17 cellular contexts compared by ENCODE assay signal in genomic region chr1:204621391-204621790, GRCh38.
DNase-seq lines count a peak whose midpoint lies in the region; ATAC-seq, FAIRE-seq and TF ChIP-seq lines count a peak whose summit lies in the region.
"Had no signal": no experiment of that assay in that cellular context is flagged by ENCODE, and none has a peak within 500 bp of the region (broad histone marks: within the 10 kb centered on the region; RNA-seq: fewer than 3 reads in every experiment).

No MANE protein-coding gene starts in this region.

- BruUV-seq in MCF 10A (replicated peaks; lab: Mats Ljungman, UMichigan) (no TSS peak), mammary epithelial cell (replicated peaks; lab: Mats Ljungman, UMichigan) (no TSS peak)

- in situ Hi-C loops in mammary epithelial cell (cut with MboI; ENCODE audit: low sequenced_read_pairs in 2 of 2): no loop called here

- no peaks in the 10 kb centered on the region for H3K36me3 Mint-ChIP-seq in MCF 10A (ENCODE audit: insufficient read depth, unreplicated experiment)

- FAIRE-seq in bronchial epithelial cell (lab: Jason Lieb, UNC) (peak; percentile 92), urothelium cell line (lab: Jason Lieb, UNC) (no peak)

- TF ChIP-seq POLR2A in tibial nerve (IDR thresholded peaks at IDR 0.05): no peak

- no peaks in the 10 kb centered on the region for H3K4me1 ChIP-seq in mammary epithelial cell (ENCODE audit: insufficient read depth, low read length)
- H3K4me1 ChIP-seq in tibial nerve: peaks cover 0 to 38% (median 7%) of the 10 kb centered on the region in 4 donors

- H3K9me3 ChIP-seq in mammary epithelial cell (replicated peaks; ENCODE audit: insufficient read depth, low read length) (no peaks in the 10 kb centered on the region), tibial nerve (no peaks in the 10 kb centered on the region)
- H3K9me3 ChIP-seq: Caco-2, SJCRH30 had no signal

- TF ChIP-seq EP300 in tibial nerve (IDR thresholded peaks at IDR 0.05): no peak

- H3K27ac ChIP-seq in mammary epithelial cell (ENCODE audit: insufficient read depth, low read depth, low read length) (no peak overlapping the region), tibial nerve (no peak overlapping the region)
- H3K27ac ChIP-seq: GM23248, SJCRH30 had no signal

- peak; percentile 33 for DNase-seq in MCF 10A (ENCODE audit: unreplicated experiment)
- no peak for DNase-seq in mammary epithelial cell
- peak; percentile 81 for DNase-seq in bronchial epithelial cell (ENCODE audit: low read depth)
- peak; percentile 55 for DNase-seq in kidney tubule cell (ENCODE audit: low spot score)
- no peak for DNase-seq in NCI-H345 treated with DMSO at 0.1 percent for 48 hours (lab: John Stamatoyannopoulos, UW; ENCODE audit: unreplicated experiment)
- DNase-seq in tibial nerve (ENCODE audit: low spot score in 2 of 2): no peak
- no peak for DNase-seq in urothelium cell line (ENCODE audit: low spot score)
- DNase-seq: Caco-2, GM23248, Karpas-422, NCI-H1105 treated with DMSO at 0.1 percent for 48 hours, NCI-H1694 treated with DMSO at 0.1 percent for 48 hours, NCI-H446, NCI-H69, SJCRH30 had no signal

- H3K9me3 Mint-ChIP-seq in MCF 10A (ENCODE audit: unreplicated experiment): no peaks in the 10 kb centered on the region

- 0% methylated on average over 3 of the region's 3 CpGs for WGBS in mammary epithelial cell (ENCODE audit: low coverage, missing lambda C conversion rate)
- WGBS in tibial nerve, 2 donors: 75 to 83% methylated on average over 3 of the region's 3 CpGs

- CTCF ChIA-PET in MCF 10A (lab: Yijun Ruan, JAX): interaction anchor here (2.6 to 4.8 kb wide), 2 partner anchors 8 to 186 kb away, joined by 8 to 21 read pairs; no protein-coding TSS in a partner anchor
- CTCF ChIA-PET in mammary epithelial cell (lab: Charles Lee; ENCODE audit: low non-redundant PET): no interaction called here

- dilution Hi-C loops in mammary epithelial cell (cut with HindIII; ENCODE audit: low sequenced_read_pairs): no loop called here

- peaks cover 1% of the 10 kb centered on the region for H3K27me3 ChIP-seq in mammary epithelial cell (ENCODE audit: insufficient read depth, low read length)
- peaks cover 6% of the 10 kb centered on the region for H3K27me3 ChIP-seq in bronchial epithelial cell (ENCODE audit: control insufficient read depth, insufficient read depth, low read length)
- no peaks in the 10 kb centered on the region for H3K27me3 ChIP-seq in tibial nerve

- intact Hi-C loops in MCF 10A (cut with micrococcal nuclease): no loop called here
- intact Hi-C loops in mammary epithelial cell (cut with micrococcal nuclease): no loop called here

- H3K36me3 ChIP-seq in mammary epithelial cell (ENCODE audit: insufficient read depth, low read length) (no peaks in the 10 kb centered on the region), bronchial epithelial cell (ENCODE audit: control insufficient read depth, insufficient read depth, low read length) (no peaks in the 10 kb centered on the region), tibial nerve (no peaks in the 10 kb centered on the region)
- H3K36me3 ChIP-seq: SJCRH30 had no signal

- no peaks in the 10 kb centered on the region for H4K20me1 ChIP-seq in mammary epithelial cell (ENCODE audit: insufficient read depth, low read length)

- POLR2A ChIA-PET in MCF 10A (lab: Yijun Ruan, JAX): no interaction called here

- H3K79me2 ChIP-seq in mammary epithelial cell (ENCODE audit: insufficient read depth, low read length): no peaks in the 10 kb centered on the region

- no peak overlapping the region for H3K9ac ChIP-seq in mammary epithelial cell (ENCODE audit: insufficient read depth, low read length)
- H3K9ac ChIP-seq: GM23248 had no signal

- no peak overlapping the region for H3K4me2 ChIP-seq in mammary epithelial cell (ENCODE audit: insufficient read depth, low read depth, low read length)

- H3K4me3 Mint-ChIP-seq in MCF 10A (ENCODE audit: unreplicated experiment): no peak overlapping the region

- no peaks in the 10 kb centered on the region for H3K4me1 Mint-ChIP-seq in MCF 10A (ENCODE audit: insufficient read depth, unreplicated experiment)

- TF ChIP-seq CTCF in MCF 10A (IDR thresholded peaks at IDR 0.05; ENCODE audit: unreplicated experiment) (no peak), mammary epithelial cell (conservative IDR thresholded peaks at IDR 0.05 in 1 of 2, IDR thresholded peaks at IDR 0.05 in 1 of 2; ENCODE audit: extremely low read depth in 1 of 2, insufficient read depth in 1 of 2, low read depth in 1 of 2, low read length in 2 of 2) (no peak), bronchial epithelial cell (IDR thresholded peaks at IDR 0.05; ENCODE audit: insufficient read depth, low read length, severe bottlenecking) (no peak), tibial nerve (IDR thresholded peaks at IDR 0.05) (no peak)

- H3K27me3 Mint-ChIP-seq in MCF 10A (ENCODE audit: insufficient read depth, unreplicated experiment): peaks cover 27% of the 10 kb centered on the region

- H2AFZ ChIP-seq in mammary epithelial cell (ENCODE audit: low read depth, low read length): no peak overlapping the region
- H2AFZ ChIP-seq: GM23248 had no signal

- H3K4me3 ChIP-seq in mammary epithelial cell (replicated peaks in 1 of 3; ENCODE audit: insufficient read depth in 1 of 3, low read depth in 2 of 3, low read length in 3 of 3) (no peak overlapping the region), bronchial epithelial cell (ENCODE audit: low read depth, low read length) (no peak overlapping the region), tibial nerve (no peak overlapping the region)
- H3K4me3 ChIP-seq: GM23248, SJCRH30 had no signal

- no peak for ATAC-seq in GM21447 (IDR thresholded peaks at IDR 0.05; ENCODE audit: unreplicated experiment)
- ATAC-seq: HCT116 had no signal

- no peak overlapping the region for H3K27ac Mint-ChIP-seq in MCF 10A (ENCODE audit: low read depth, unreplicated experiment)

Comparison
In these comparisons a context has a peak if more than half of its experiments do, and no peak if none do; other contexts are left out.
1. DNase-seq: peak in MCF 10A (single experiment), bronchial epithelial cell (single experiment) and kidney tubule cell (single experiment); none in mammary epithelial cell (single experiment), NCI-H345 treated with DMSO at 0.1 percent for 48 hours (single experiment), tibial nerve (0 of 2) and urothelium cell line (single experiment).